In the genomic region with DNA sequence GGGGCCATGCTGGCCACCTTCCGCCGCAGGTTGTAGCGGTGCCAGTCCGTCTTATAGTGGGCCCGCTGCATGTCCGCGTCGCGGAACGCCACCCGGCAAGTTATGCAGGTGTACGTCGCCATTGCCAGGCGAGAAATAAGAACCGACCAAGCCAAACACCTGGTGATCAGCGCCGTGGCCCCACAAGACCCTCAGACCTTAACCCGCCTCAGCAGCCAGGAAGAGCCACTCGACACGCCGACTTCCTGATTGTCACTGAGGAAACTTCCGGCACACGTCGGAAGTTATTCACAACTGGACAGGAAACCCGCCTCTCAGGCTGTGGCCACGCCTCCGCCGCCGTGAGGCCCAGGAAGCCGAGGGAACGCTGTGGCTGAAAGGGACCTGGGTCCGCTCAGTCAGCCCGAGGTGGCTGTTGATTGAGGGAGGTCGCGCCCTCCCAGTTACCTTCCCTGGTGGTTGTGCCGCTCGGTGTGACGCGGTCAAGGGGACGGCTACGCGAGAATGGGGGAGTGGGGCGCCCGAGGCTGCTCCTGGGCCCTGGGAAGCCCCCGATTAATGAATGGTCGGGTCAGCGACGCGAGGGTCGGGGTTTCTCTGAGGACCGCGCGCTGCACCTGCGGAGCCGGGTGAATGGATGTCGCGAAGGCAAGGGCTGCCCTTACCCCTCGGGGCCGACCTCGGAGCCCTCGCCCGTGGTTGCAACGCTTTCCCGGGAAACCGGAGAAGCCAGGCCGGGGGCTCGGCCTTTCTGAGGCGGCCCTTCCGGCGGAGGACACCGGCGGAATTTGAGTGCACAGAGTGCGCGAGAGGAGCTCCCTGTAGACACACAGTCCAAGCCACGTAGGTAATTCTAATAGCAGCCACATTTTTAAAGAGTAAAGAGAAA, we compare ENCODE assay signal across 8 cellular contexts. TPM values are rescaled to one million over a fixed set of nuclear protein-coding genes. Genes with fewer than 3 reads are reported as not detected.
A peak's percentile ranks its signal among the peaks of the same experiment; 100 is the strongest.
DNase-seq lines count a peak whose midpoint lies in the region; ATAC-seq and TF ChIP-seq lines count a peak whose summit lies in the region.

A gene with protein sequence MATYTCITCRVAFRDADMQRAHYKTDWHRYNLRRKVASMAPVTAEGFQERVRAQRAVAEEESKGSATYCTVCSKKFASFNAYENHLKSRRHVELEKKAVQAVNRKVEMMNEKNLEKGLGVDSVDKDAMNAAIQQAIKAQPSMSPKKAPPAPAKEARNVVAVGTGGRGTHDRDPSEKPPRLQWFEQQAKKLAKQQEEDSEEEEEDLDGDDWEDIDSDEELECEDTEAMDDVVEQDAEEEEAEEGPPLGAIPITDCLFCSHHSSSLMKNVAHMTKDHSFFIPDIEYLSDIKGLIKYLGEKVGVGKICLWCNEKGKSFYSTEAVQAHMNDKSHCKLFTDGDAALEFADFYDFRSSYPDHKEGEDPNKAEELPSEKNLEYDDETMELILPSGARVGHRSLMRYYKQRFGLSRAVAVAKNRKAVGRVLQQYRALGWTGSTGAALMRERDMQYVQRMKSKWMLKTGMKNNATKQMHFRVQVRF (minus strand): TSS at position 257 of the 889 bp plus-strand sequence. CDS start 135 bp downstream, at position 122.

- H3K4me3 Mint-ChIP-seq in H9 (peak within 1 kb of the TSS; percentile 97 to 99), natural killer cell (peak within 1 kb of the TSS; percentile 97)

- H2BK20ac ChIP-seq in H9 (ENCODE audit: low read depth, low read length, poor library complexity, severe bottlenecking), result no peak within 1 kb of the TSS

- no peak within 1 kb of the TSS for H2AK5ac ChIP-seq in H9 (ENCODE audit: insufficient read length, low read length)

- no peak for TF ChIP-seq CTCF in H9 (conservative IDR thresholded peaks at IDR 0.05)
- TF ChIP-seq CTCF in natural killer cell (IDR thresholded peaks at IDR 0.05), result no peak

- peaks cover 10% of the 10 kb centered on the region for H3K23me2 ChIP-seq in H9 (ENCODE audit: insufficient read length, low read depth, low read length, poor library complexity, severe bottlenecking)

- no peak within 1 kb of the TSS for H2BK5ac ChIP-seq in H9 (ENCODE audit: insufficient read length, low read length)

- H3K18ac ChIP-seq in H9 (ENCODE audit: insufficient read length, low read depth, low read length), result peak within 1 kb of the TSS; percentile 27

- H2BK15ac ChIP-seq in H9 (ENCODE audit: low read depth, low read length), result no peak within 1 kb of the TSS

- no peak within 1 kb of the TSS for H4K5ac ChIP-seq in H9 (ENCODE audit: insufficient read length, low read depth, low read length)

- H3K27ac ChIP-seq in H9 (ENCODE audit: insufficient read length, low read depth, low read length), result no peak within 1 kb of the TSS

- TF ChIP-seq POLR2A in Raji (IDR thresholded peaks at IDR 0.05; ENCODE audit: insufficient read depth, low read depth, low read length), result peak; percentile 98

- H3K4ac ChIP-seq in H9 (ENCODE audit: low read depth, low read length), result no peak within 1 kb of the TSS

- H3K27me3 Mint-ChIP-seq in H9 (ENCODE audit: low read depth), result no peaks in the 10 kb centered on the region; the same call in 1 of the 2 replicates
- H3K27me3 Mint-ChIP-seq in natural killer cell (ENCODE audit: low read depth in 2 of 2), result no peaks in the 10 kb centered on the region

- H3K56ac ChIP-seq in H9 (ENCODE audit: insufficient read length, low read depth, low read length), result no peak within 1 kb of the TSS

- no CpG with 5 or more reads among the region's 75 CpGs for WGBS in H9 (ENCODE audit: extremely low coverage, insufficient read length, low lambda C conversion rate)

- H2AFZ ChIP-seq in H9 (ENCODE audit: low read length), result no peak within 1 kb of the TSS

- peaks cover 4% of the 10 kb centered on the region for H4K20me1 ChIP-seq in H9 (ENCODE audit: control insufficient read depth, insufficient read depth, insufficient read length)

- intact Hi-C loops in natural killer cell (cut with micrococcal nuclease), result no loop called here

- peak; percentile 93 to 97 (median 95) for ATAC-seq in natural killer cell

- H3K27me3 ChIP-seq in H9 (ENCODE audit: insufficient read depth, low read length), result no peaks in the 10 kb centered on the region

- no peak within 1 kb of the TSS for H3T11ph ChIP-seq in H9 (ENCODE audit: low read length)

- no peak within 1 kb of the TSS for H2BK120ac ChIP-seq in H9 (ENCODE audit: low read depth, low read length, poor library complexity, severe bottlenecking)

- peaks cover 3% of the 10 kb centered on the region for H3K79me1 ChIP-seq in H9 (ENCODE audit: insufficient read depth, low read depth, low read length, poor library complexity, severe bottlenecking)

- H3K4me1 Mint-ChIP-seq in H9 (peaks cover 26 to 29% of the 10 kb centered on the region in 2 experiments), natural killer cell (peaks cover 72 to 75% of the 10 kb centered on the region in 2 donors)

- H4K91ac ChIP-seq in H9 (ENCODE audit: insufficient read length, low read depth, low read length), result no peak within 1 kb of the TSS

- peak within 1 kb of the TSS; percentile 95 for H3K4me2 ChIP-seq in H9 (ENCODE audit: insufficient read depth, insufficient read length, low read length)

- DNase-seq in ELR (ENCODE audit: low read depth) (peak; percentile 93), H9 (peak; percentile 93), M059J (ENCODE audit: low read depth) (peak; percentile 96), fibroblast of peridontal ligament (ENCODE audit: extremely low read depth) (peak; percentile 84), natural killer cell (peak; percentile 84)
- peak; percentile 83 for DNase-seq in activated T-helper 9 cell treated with anti-CD3 and anti-CD28 coated beads, Interleukin-2, amount 50 U/mL, for 16 hours (ENCODE audit: low read depth)
- DNase-seq in stimulated activated naive CD4-positive, alpha-beta T cell treated with Interleukin-2 at 50 U/mL for 16 hours (lab: John Stamatoyannopoulos, UW), result peak; percentile 88

- H3K27ac Mint-ChIP-seq in H9 (peak within 1 kb of the TSS; percentile 90 to 98 (median 92)), natural killer cell (peak within 1 kb of the TSS; percentile 97 to 99)

- peaks cover 13 to 30% (median 30%) of the 10 kb centered on the region in 3 experiments for H3K36me3 Mint-ChIP-seq in H9 (ENCODE audit: insufficient read depth in 1 of 3, low read depth in 3 of 3)
- H3K36me3 Mint-ChIP-seq in natural killer cell, result peaks cover 12% of the 10 kb centered on the region

- H3K9me3 ChIP-seq in H9 (ENCODE audit: control insufficient read depth, low read depth, low read length), result no peaks in the 10 kb centered on the region

- peak within 1 kb of the TSS; percentile 59 for H3K14ac ChIP-seq in H9 (ENCODE audit: insufficient read depth, low read length)

- no peak within 1 kb of the TSS for H2BK12ac ChIP-seq in H9 (ENCODE audit: insufficient read length, low read depth, low read length)

- H3K9me3 Mint-ChIP-seq in H9, result no peaks in the 10 kb centered on the region
- no peaks in the 10 kb centered on the region for H3K9me3 Mint-ChIP-seq in natural killer cell

- no peak within 1 kb of the TSS for H4K8ac ChIP-seq in H9 (replicated peaks; ENCODE audit: insufficient read length, low read depth, low read length)

- H3K23ac ChIP-seq in H9 (ENCODE audit: insufficient read length, low read depth, low read length), result no peak within 1 kb of the TSS

- H3K9ac ChIP-seq in H9 (ENCODE audit: extremely low read depth, insufficient read length, low read length), result peak within 1 kb of the TSS; percentile 68

- H3K4me1 ChIP-seq in H9 (ENCODE audit: insufficient read depth, low read length), result no peaks in the 10 kb centered on the region; the same call in 1 of the 2 replicates

- peaks cover 13% of the 10 kb centered on the region; the same call in 1 of the 2 replicates for H3K79me2 ChIP-seq in H9 (ENCODE audit: insufficient read depth, low read length)

RNA-seq across cellular contexts. Expression of the gene that starts here (rescaled TPM):
- total RNA-seq in H9 (2021) (42.2 and 45.0 TPM in 2 replicates), natural killer cell (10 to 100 TPM; 36.3 to 45.9 (median 42.9) TPM)
- 25.9 and 49.3 TPM in 2 replicates for total RNA-seq in M059J (2014; rRNA removed; shearing (Covaris generic))
